1 cellular context compared by ENCODE assay signal in the genomic region with DNA sequence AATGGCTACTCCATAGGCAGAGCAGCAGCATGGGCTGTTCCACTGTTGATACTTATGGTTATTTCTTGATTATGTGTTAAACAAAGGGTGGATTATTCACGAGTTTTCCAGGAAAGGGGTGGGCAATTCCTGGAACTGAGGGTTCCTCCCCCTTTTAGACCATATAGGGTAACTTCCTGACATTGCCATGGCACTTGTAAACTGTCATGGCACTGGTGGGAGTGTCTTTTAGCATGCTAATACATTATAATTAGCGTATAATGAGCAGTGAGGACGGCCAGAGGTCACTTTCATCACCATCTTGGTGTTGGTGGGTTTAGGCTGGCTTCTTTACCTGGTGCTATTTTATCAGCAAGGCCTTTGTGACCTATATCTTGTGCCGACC. TPM values are rescaled to one million over a fixed set of nuclear protein-coding genes. Genes with fewer than 3 reads are reported as not detected.
"Had no signal": no experiment of that assay in that cellular context is flagged by ENCODE, and none has a peak within 500 bp of the region (broad histone marks: within the 10 kb centered on the region; RNA-seq: fewer than 3 reads in every experiment).

No MANE protein-coding gene starts in this region.

RNA-seq across cellular contexts. Expression of gene ENTREP1, which starts 18.0 kb away (rescaled TPM):
- total RNA-seq: natural killer cell had no signal
